In genomic region chr12:76866726-76867125, GRCh38 we compare ENCODE assay signal across 1 cellular context.
TF ChIP-seq lines count a peak whose summit lies in the region.

No MANE protein-coding gene starts in this region.

TF ChIP-seq in K562, 482 proteins besides CTCF, POLR2A, EP300 and RAD21 (continued from another document):
- TF ChIP-seq CHD7 (IDR thresholded peaks at IDR 0.05; ENCODE audit: low read depth, low read length) = no peak
- TF ChIP-seq ZSCAN29 (IDR thresholded peaks at IDR 0.05) = no peak
- TF ChIP-seq RUNX1 (IDR thresholded peaks at IDR 0.05; ENCODE audit: low read depth) = no peak
- TF ChIP-seq ZNF217 (CRISPR knock-in tag; IDR thresholded peaks at IDR 0.05) = no peak
- TF ChIP-seq ZNF175 (CRISPR knock-in tag; IDR thresholded peaks at IDR 0.05; ENCODE audit: low read depth) = no peak
- TF ChIP-seq ZNF143 (CRISPR knock-in tag; IDR thresholded peaks at IDR 0.05) = no peak
- TF ChIP-seq NCOA4 (IDR thresholded peaks at IDR 0.05; ENCODE audit: partially characterized antibody) = no peak
- TF ChIP-seq ZNF280B (CRISPR knock-in tag; IDR thresholded peaks at IDR 0.05) = no peak
- TF ChIP-seq KHSRP (IDR thresholded peaks at IDR 0.05) = no peak
